ENCODE assay signal across 19 cellular contexts in genomic region chr11:66907751-66908173, GRCh38. TPM values are rescaled to one million over a fixed set of nuclear protein-coding genes. Genes with fewer than 3 reads are reported as not detected.
DNase-seq lines count a peak whose midpoint lies in the region; ATAC-seq, FAIRE-seq and TF ChIP-seq lines count a peak whose summit lies in the region.
"Had no signal": no experiment of that assay in that cellular context is flagged by ENCODE, and none has a peak within 500 bp of the region (broad histone marks: within the 10 kb centered on the region; RNA-seq: fewer than 3 reads in every experiment).

No MANE protein-coding gene starts in this region.

- H3K27me3 ChIP-seq in breast epithelium (no peaks in the 10 kb centered on the region), layer of hippocampus (ENCODE audit: control insufficient read depth, insufficient read depth, low read length) (no peaks in the 10 kb centered on the region), psoas muscle (ENCODE audit: insufficient read depth in 3 of 3, low read length in 2 of 3) (no peaks in the 10 kb centered on the region)
- H3K27me3 ChIP-seq: body of pancreas had no signal

- intact Hi-C loops in breast epithelium (cut with DNase I; ENCODE audit: low total_unique reads) (no loop called here), psoas muscle (cut with DNase I) (no loop called here), posterior vena cava (cut with DNase I) (no loop called here)

- H3K4me1 ChIP-seq in breast epithelium (no peaks in the 10 kb centered on the region), psoas muscle (peaks cover 5% of the 10 kb centered on the region)

- H3K4me3 ChIP-seq in breast epithelium: no peak overlapping the region
- H3K4me3 ChIP-seq in psoas muscle: no peak overlapping the region
- H3K4me3 ChIP-seq: body of pancreas had no signal

- peak overlapping the region; percentile 52 to 76 for H3K27ac ChIP-seq in breast epithelium
- peak overlapping the region; percentile 23 for H3K27ac ChIP-seq in layer of hippocampus (ENCODE audit: low read depth, low read length)
- no peak overlapping the region for H3K27ac ChIP-seq in psoas muscle
- H3K27ac ChIP-seq: body of pancreas had no signal

- DNase-seq in HT-29 (ENCODE audit: low spot score): peak; percentile 41
- DNase-seq in breast epithelium (ENCODE audit: low spot score in 2 of 2): no peak
- no peak for DNase-seq in psoas muscle
- DNase-seq in COLO829 (ENCODE audit: low spot score): no peak
- no peak for DNase-seq in frontal cortex (ENCODE audit: low spot score in 2 of 2)
- no peak for DNase-seq in posterior vena cava (ENCODE audit: low spot score)
- DNase-seq: activated CD8-positive, alpha-beta T cell treated with anti-CD3 and anti-CD28 coated beads for 36 hours; activated T-cell treated with anti-CD3 and anti-CD28 coated beads, Interleukin-2, amount 50 U/mL, for 48 hours; body of pancreas; dermis blood vessel endothelial cell; immature natural killer cell; NCI-H2081; NCI-H524 treated with DMSO at 0.1 percent for 48 hours; occipital lobe; SIG-M5; small intestine; stimulated activated CD4-positive, alpha-beta T cell treated with anti-CD3 and anti-CD28 coated beads, Interleukin-4, amount 100 ng/mL, for 24 hours had no signal

- no peaks in the 10 kb centered on the region for H3K9me3 ChIP-seq in breast epithelium
- no peaks in the 10 kb centered on the region for H3K9me3 ChIP-seq in psoas muscle
- H3K9me3 ChIP-seq: body of pancreas had no signal

- no peak for FAIRE-seq in frontal cortex (lab: Jason Lieb, UNC)
- FAIRE-seq: small intestine had no signal

- no peak for TF ChIP-seq CTCF in breast epithelium (IDR thresholded peaks at IDR 0.05)
- no peak for TF ChIP-seq CTCF in psoas muscle (IDR thresholded peaks at IDR 0.05)

- WGBS in psoas muscle, 3 donors: 34 to 70% (median 40%) methylated on average over 6 of the region's 6 CpGs

- peak in 3 of 4 donors; percentile 12 to 43 (median 39) for ATAC-seq in psoas muscle
- no peak for ATAC-seq in GM18511 (IDR thresholded peaks at IDR 0.05; ENCODE audit: unreplicated experiment)
- ATAC-seq: activated CD8-positive, alpha-beta T cell treated with anti-CD3 and anti-CD28 coated beads for 36 hours had no signal

- no peak for TF ChIP-seq POLR2A in breast epithelium (IDR thresholded peaks at IDR 0.05)

- H3K36me3 ChIP-seq in breast epithelium (no peaks in the 10 kb centered on the region), psoas muscle (ENCODE audit: insufficient read depth in 1 of 2, low read depth in 1 of 2) (no peaks in the 10 kb centered on the region)

RNA-seq across cellular contexts. Expression of gene PC, which starts 50.4 kb away (rescaled TPM):
- 42.0 and 48.8 TPM in 2 replicates for total RNA-seq in HT-29 (2014; rRNA removed; shearing (Covaris generic))
- total RNA-seq in breast epithelium (100 to 1,000 TPM in 1 of 3 donors, 10 to 100 TPM in 2; 35.4 to 137 (median 50.2) TPM), psoas muscle (10 to 100 TPM; 16.7 to 33.0 (median 25.3) TPM), frontal cortex (13.0 TPM), posterior vena cava (10 to 100 TPM in 1 of 2 donors, 1 to 10 TPM in 1; 5.5 to 11.6 TPM)
- polyA plus RNA-seq in psoas muscle: 10 to 100 TPM; 11.1 to 48.8 (median 18.3) TPM

RNA-seq across cellular contexts. Expression of gene LRFN4, which starts 50.9 kb away (rescaled TPM):
- total RNA-seq in HT-29 (2014; rRNA removed; shearing (Covaris generic)): 122 and 124 TPM in 2 replicates
- total RNA-seq in breast epithelium (10 to 100 TPM in 2 of 3 donors, 1 to 10 TPM in 1; 5.2 to 14.4 (median 11.7) TPM), psoas muscle (10 to 100 TPM in 3 of 4 donors, 1 to 10 TPM in 1; 7.4 to 11.8 (median 10.7) TPM), frontal cortex (44.0 TPM), posterior vena cava (10 to 100 TPM; 15.0 to 16.9 TPM)
- 10 to 100 TPM in 2 of 3 donors, 1 to 10 TPM in 1; 8.5 to 16.6 (median 15.3) TPM for polyA plus RNA-seq in psoas muscle
